ENCODE assay signal across 11 cellular contexts in genomic region chr2:25821225-25822056, GRCh38. TPM values are rescaled to one million over a fixed set of nuclear protein-coding genes. Genes with fewer than 3 reads are reported as not detected.
DNase-seq lines count a peak whose midpoint lies in the region; ATAC-seq and TF ChIP-seq lines count a peak whose summit lies in the region.
"Had no signal": no experiment of that assay in that cellular context is flagged by ENCODE, and none has a peak within 500 bp of the region (broad histone marks: within the 10 kb centered on the region; RNA-seq: fewer than 3 reads in every experiment).

No MANE protein-coding gene starts in this region.

- no peak for ATAC-seq in heart right ventricle
- no peak for ATAC-seq in GM19455 (IDR thresholded peaks at IDR 0.05; ENCODE audit: unreplicated experiment)

- WGBS in heart right ventricle, 2 donors: 90 to 91% methylated on average over 9 of the region's 9 CpGs
- 90 to 91% methylated on average over 9 of the region's 9 CpGs for WGBS in thyroid gland, 2 donors

- peak overlapping the region; percentile 74 for H3K27ac Mint-ChIP-seq in activated T-helper 1 cell treated with anti-CD3 and anti-CD28 coated beads, Interleukin-12 subunit alpha, Interleukin-12 subunit beta, Interleukin-2, Interleukin-4 antibody, amounts not matched to agents 30 ng/mL and 10 ng/mL and 1 ng/mL, durations not matched to agents 14 hours and 24 hours and 36 hours

- H3K9me3 Mint-ChIP-seq in activated T-helper 1 cell treated with anti-CD3 and anti-CD28 coated beads, Interleukin-12 subunit alpha, Interleukin-12 subunit beta, Interleukin-2, Interleukin-4 antibody, amounts not matched to agents 30 ng/mL and 10 ng/mL and 1 ng/mL, durations not matched to agents 14 hours and 24 hours and 36 hours: peaks cover 4% of the 10 kb centered on the region

- H3K27me3 ChIP-seq in heart right ventricle: no peaks in the 10 kb centered on the region
- no peaks in the 10 kb centered on the region for H3K27me3 ChIP-seq in thyroid gland
- H3K27me3 ChIP-seq: tibial nerve had no signal

- peak overlapping the region in 1 of 10 donors; percentile 74 for H3K27ac ChIP-seq in heart right ventricle
- peak overlapping the region in 2 of 3 donors; percentile 34 to 45 for H3K27ac ChIP-seq in thyroid gland

- TF ChIP-seq CTCF in heart right ventricle (IDR thresholded peaks at IDR 0.05) (no peak), thyroid gland (IDR thresholded peaks at IDR 0.05) (no peak)

- H3K4me3 ChIP-seq in heart right ventricle (peak overlapping the region in 7 of 10 donors; percentile 14 to 46 (median 40)), thyroid gland (replicated peaks in 1 of 3) (no peak overlapping the region)

- peaks cover 69% of the 10 kb centered on the region for H3K4me1 Mint-ChIP-seq in activated T-helper 1 cell treated with anti-CD3 and anti-CD28 coated beads, Interleukin-12 subunit alpha, Interleukin-12 subunit beta, Interleukin-2, Interleukin-4 antibody, amounts not matched to agents 30 ng/mL and 10 ng/mL and 1 ng/mL, durations not matched to agents 14 hours and 24 hours and 36 hours (ENCODE audit: low read depth)

- H3K9me3 ChIP-seq in heart right ventricle (no peaks in the 10 kb centered on the region), thyroid gland (no peaks in the 10 kb centered on the region)
- H3K9me3 ChIP-seq: tibial nerve had no signal

- H3K4me1 ChIP-seq in heart right ventricle: peaks cover 0 to 30% (median 0%) of the 10 kb centered on the region in 9 donors
- peaks cover 0 to 28% of the 10 kb centered on the region in 2 donors for H3K4me1 ChIP-seq in thyroid gland
- H3K4me1 ChIP-seq: tibial nerve had no signal

- intact Hi-C loops in heart right ventricle (cut with DNase I) (no loop called here), cardiac septum (cut with DNase I) (no loop called here), thyroid gland (cut with DNase I) (no loop called here)
- intact Hi-C loops in activated T-helper 1 cell treated with anti-CD3 and anti-CD28 coated beads, Interleukin-12 subunit alpha, Interleukin-12 subunit beta, Interleukin-2, Interleukin-4 antibody, amounts not matched to agents 30 ng/mL and 10 ng/mL and 1 ng/mL, durations not matched to agents 14 hours and 24 hours and 36 hours (cut with micrococcal nuclease): no loop called here

- no peaks in the 10 kb centered on the region for H3K36me3 ChIP-seq in heart right ventricle
- no peaks in the 10 kb centered on the region for H3K36me3 ChIP-seq in thyroid gland

- no peak for TF ChIP-seq POLR2A in thyroid gland (IDR thresholded peaks at IDR 0.05)

- H3K27me3 Mint-ChIP-seq in activated T-helper 1 cell treated with anti-CD3 and anti-CD28 coated beads, Interleukin-12 subunit alpha, Interleukin-12 subunit beta, Interleukin-2, Interleukin-4 antibody, amounts not matched to agents 30 ng/mL and 10 ng/mL and 1 ng/mL, durations not matched to agents 14 hours and 24 hours and 36 hours (ENCODE audit: insufficient read depth): no peaks in the 10 kb centered on the region

- peak overlapping the region; percentile 78 for H3K4me3 Mint-ChIP-seq in activated T-helper 1 cell treated with anti-CD3 and anti-CD28 coated beads, Interleukin-12 subunit alpha, Interleukin-12 subunit beta, Interleukin-2, Interleukin-4 antibody, amounts not matched to agents 30 ng/mL and 10 ng/mL and 1 ng/mL, durations not matched to agents 14 hours and 24 hours and 36 hours

- no peak for DNase-seq in heart right ventricle
- DNase-seq in cardiac septum (ENCODE audit: low spot score): no peak
- no peak for DNase-seq in activated T-helper 1 cell treated with anti-CD3 and anti-CD28 coated beads, Interleukin-12 subunit alpha, Interleukin-12 subunit beta, Interleukin-2, Interleukin-4 antibody, amounts not matched to agents 30 ng/mL and 10 ng/mL and 1 ng/mL, durations not matched to agents 14 hours and 24 hours and 36 hours (ENCODE audit: low spot score)
- peak; percentile 23 for DNase-seq in glomerular endothelial cell (ENCODE audit: extremely low read depth, low read depth, low spot score)
- no peak for DNase-seq in thyroid gland
- DNase-seq in iPS-NIHi11 (ENCODE audit: low spot score): no peak
- no peak for DNase-seq in midbrain (lab: John Stamatoyannopoulos, UW)
- DNase-seq: amniotic stem cell, NCI-H1436 had no signal

- H3K36me3 Mint-ChIP-seq in activated T-helper 1 cell treated with anti-CD3 and anti-CD28 coated beads, Interleukin-12 subunit alpha, Interleukin-12 subunit beta, Interleukin-2, Interleukin-4 antibody, amounts not matched to agents 30 ng/mL and 10 ng/mL and 1 ng/mL, durations not matched to agents 14 hours and 24 hours and 36 hours (ENCODE audit: low read depth): peaks cover 11% of the 10 kb centered on the region

RNA-seq across cellular contexts. Expression of gene ASXL2, which starts 56.8 kb away (rescaled TPM):
- 10 to 100 TPM; 19.6 to 34.0 (median 28.9) TPM for total RNA-seq in heart right ventricle
- polyA plus RNA-seq in heart right ventricle: 1 to 10 TPM; 1.8 to 2.0 TPM
- total RNA-seq in cardiac septum: 24.1 TPM
- total RNA-seq in activated T-helper 1 cell treated with anti-CD3 and anti-CD28 coated beads, Interleukin-12 subunit alpha, Interleukin-12 subunit beta, Interleukin-2, Interleukin-4 antibody, amounts not matched to agents 30 ng/mL and 10 ng/mL and 1 ng/mL, durations not matched to agents 14 hours and 24 hours and 36 hours: 48.9 and 54.4 TPM in 2 replicates
- 17.5 and 22.6 TPM in 2 replicates for total RNA-seq in glomerular endothelial cell
- 10 to 100 TPM; 19.2 to 23.5 (median 20.4) TPM for total RNA-seq in thyroid gland

Comparison
In these comparisons a context has a peak if more than half of its experiments do, and no peak if none do; other contexts are left out.
1. H3K4me3 ChIP-seq: peak in heart right ventricle (7 of 10); none in thyroid gland (0 of 3).